In the genomic region with DNA sequence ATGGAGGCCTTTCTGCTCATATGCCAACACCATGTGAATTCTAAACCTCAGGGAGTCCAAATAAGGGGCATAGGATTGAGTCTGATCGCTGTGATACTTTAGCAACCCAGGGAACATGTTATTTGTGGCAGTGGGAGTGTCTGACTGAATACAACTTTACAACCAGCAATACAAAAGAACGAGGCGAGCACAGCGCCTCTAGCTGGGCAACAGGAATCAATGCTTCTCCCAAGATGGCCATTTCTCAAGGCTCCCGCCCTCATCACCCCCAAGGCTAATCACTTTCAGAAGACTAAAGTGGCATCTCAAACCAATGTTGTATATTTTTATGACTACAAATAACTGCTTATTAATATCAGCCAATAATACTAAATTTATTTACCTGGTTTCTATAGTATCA, we compare ENCODE assay signal across 1 cellular context.
TF ChIP-seq lines count a peak whose summit lies in the region.

No MANE protein-coding gene starts in this region.

TF ChIP-seq in K562, 482 proteins besides CTCF, POLR2A, EP300 and RAD21:
- TF ChIP-seq GABPA (tag; conservative IDR thresholded peaks at IDR 0.05; ENCODE audit: low read depth) = no peak
- peak in 1 of 3 experiments; percentile 53 for TF ChIP-seq YY1 (IDR thresholded peaks at IDR 0.05; ENCODE audit: borderline replicate concordance in 1 of 3, control insufficient read depth in 1 of 3, extremely low read depth in 1 of 3, insufficient read depth in 3 of 3, insufficient read length in 1 of 3, insufficient replicate concordance in 2 of 3, low read depth in 1 of 3, low read length in 2 of 3)
- 0 out of 4 replicates have a peak, but pooled peaks of 1 of the 2 experiments have one; percentile 4 for TF ChIP-seq SIN3A (IDR thresholded peaks at IDR 0.05; ENCODE audit: borderline replicate concordance in 2 of 2, control insufficient read depth in 1 of 2, low read depth in 2 of 2, low read length in 2 of 2)
